ENCODE assay signal across 16 cellular contexts in genomic region chr2:102290594-102290993, GRCh38. TPM values are rescaled to one million over a fixed set of nuclear protein-coding genes. Genes with fewer than 3 reads are reported as not detected.
"Had no signal": no experiment of that assay in that cellular context is flagged by ENCODE, and none has a peak within 500 bp of the region (broad histone marks: within the 10 kb centered on the region; RNA-seq: fewer than 3 reads in every experiment).

No MANE protein-coding gene starts in this region.

- H3K27me3 ChIP-seq: ovary had no signal

- H3K27ac ChIP-seq: ovary had no signal

- FAIRE-seq: endothelial cell of umbilical vein, islet of Langerhans had no signal

- H3K9me3 ChIP-seq: heart right ventricle, ovary had no signal

- DNase-seq: dermis blood vessel endothelial cell; foreskin melanocyte; hypothalamus; mammary epithelial cell; naive thymus-derived CD4-positive, alpha-beta T cell; ovary; stimulated activated CD4-positive, alpha-beta T cell treated with anti-CD3 and anti-CD28 coated beads, Interleukin-2, amount 100 ng/mL, for 48 hours; stimulated activated naive CD4-positive, alpha-beta T cell treated with Interleukin-2 at 50 U/mL for 16 hours had no signal

- H3K4me3 ChIP-seq: heart right ventricle, ovary, smooth muscle cell had no signal

- H3K4me2 ChIP-seq: smooth muscle cell had no signal

- H3K36me3 ChIP-seq: heart right ventricle, ovary had no signal

- ATAC-seq: left lobe of liver, right cardiac atrium had no signal

RNA-seq across cellular contexts. Expression of gene IL1RL1, which starts 20.8 kb away (rescaled TPM):
- total RNA-seq: neural crest cell, progenitor cell of endocrine pancreas had no signal
- polyA plus RNA-seq: naive thymus-derived CD4-positive, alpha-beta T cell had no signal
